ENCODE assay signal across 1 cellular context in genomic region chr6:14798996-14799588, GRCh38.
TF ChIP-seq lines count a peak whose summit lies in the region.

No MANE protein-coding gene starts in this region.

TF ChIP-seq in HEK293, 187 proteins besides CTCF, POLR2A, EP300 and RAD21:
- 0 out of 2 replicates have a peak, but pooled peaks have one; percentile 16 for TF ChIP-seq ZNF398 (tag by site-specific recombination; IDR thresholded peaks at IDR 0.05)
- no peak for TF ChIP-seq GLIS1 (tag by site-specific recombination; IDR thresholded peaks at IDR 0.05)
- TF ChIP-seq IKZF3 (tag by site-specific recombination; IDR thresholded peaks at IDR 0.05): no peak
- TF ChIP-seq ZNF366 (tag by site-specific recombination; conservative IDR thresholded peaks at IDR 0.05): peak; percentile 91
- TF ChIP-seq ZNF157 (tag by site-specific recombination; IDR thresholded peaks at IDR 0.05): peak; percentile 22; the same call in 1 of the 2 replicates
